ENCODE assay signal across 18 cellular contexts in the genomic region with DNA sequence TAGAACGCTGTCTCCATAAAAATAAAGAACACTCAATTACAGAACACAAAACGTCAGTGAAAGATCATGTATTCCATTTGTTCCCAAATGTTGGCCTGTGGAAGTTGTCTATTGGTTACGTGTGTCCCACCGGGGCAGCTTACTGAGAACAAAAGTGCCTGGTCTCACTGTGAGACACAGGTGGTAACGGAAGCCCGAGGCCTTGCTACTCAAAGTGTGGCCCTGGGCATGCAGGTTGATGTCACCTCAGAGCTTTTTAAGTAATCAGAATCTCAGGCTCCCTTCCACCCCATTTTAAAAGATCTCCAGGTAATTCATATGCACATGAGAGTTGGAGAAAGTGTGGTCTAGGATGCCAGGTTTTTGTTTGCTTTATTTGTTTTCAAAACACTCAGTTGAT.
"Had no signal": no experiment of that assay in that cellular context is flagged by ENCODE, and none has a peak within 500 bp of the region (broad histone marks: within the 10 kb centered on the region; RNA-seq: fewer than 3 reads in every experiment).

No MANE protein-coding gene starts in this region.

- H3K9me3 Mint-ChIP-seq: activated naive CD4-positive, alpha-beta T cell treated with anti-CD3 and anti-CD28 coated beads for 36 hours; activated naive CD8-positive, alpha-beta T cell treated with anti-CD3 and anti-CD28 coated beads, Interleukin-2, amount 50 U/mL, for 24 hours; activated T-helper 2 cell treated with anti-CD3 and anti-CD28 coated beads, Interferon-gamma antibody, Interleukin-2, Interleukin-4, amounts not matched to agents 10 μg/mL and 5 μg/mL and 100 μg/mL, durations not matched to agents 14 hours and 24 hours and 36 hours; naive thymus-derived CD4-positive, alpha-beta T cell; stimulated activated naive B cell treated with anti-CD40 and anti-IgM and Interleukin-4, amounts not matched to agents 10 μg/mL and 1 μg/mL and 100 μg/mL, for 72 hours had no signal

- H3K36me3 ChIP-seq: left lung, tibial artery had no signal

- H3K27ac ChIP-seq: foreskin keratinocyte, left lung, parathyroid adenoma, tibial artery, VCaP had no signal

- ATAC-seq: activated naive CD8-positive, alpha-beta T cell treated with anti-CD3 and anti-CD28 coated beads, Interleukin-2, amount 50 U/mL, for 24 hours; foreskin keratinocyte; left lung; mucosa of descending colon; naive thymus-derived CD4-positive, alpha-beta T cell; stimulated activated naive B cell treated with anti-CD40 and anti-IgM and Interleukin-4, amounts not matched to agents 10 μg/mL and 1 μg/mL and 100 μg/mL, for 72 hours had no signal

- H3K27me3 Mint-ChIP-seq: activated naive CD8-positive, alpha-beta T cell treated with anti-CD3 and anti-CD28 coated beads, Interleukin-2, amount 50 U/mL, for 24 hours; naive thymus-derived CD4-positive, alpha-beta T cell; stimulated activated naive B cell treated with anti-CD40 and anti-IgM and Interleukin-4, amounts not matched to agents 10 μg/mL and 1 μg/mL and 100 μg/mL, for 72 hours had no signal

- H3K4me1 ChIP-seq: foreskin keratinocyte, left lung, tibial artery had no signal

- H3K4me1 Mint-ChIP-seq: activated naive CD8-positive, alpha-beta T cell treated with anti-CD3 and anti-CD28 coated beads, Interleukin-2, amount 50 U/mL, for 24 hours; naive thymus-derived CD4-positive, alpha-beta T cell; stimulated activated naive B cell treated with anti-CD40 and anti-IgM and Interleukin-4, amounts not matched to agents 10 μg/mL and 1 μg/mL and 100 μg/mL, for 72 hours had no signal

- H3K4me3 Mint-ChIP-seq: activated naive CD4-positive, alpha-beta T cell treated with anti-CD3 and anti-CD28 coated beads for 36 hours; activated naive CD8-positive, alpha-beta T cell treated with anti-CD3 and anti-CD28 coated beads, Interleukin-2, amount 50 U/mL, for 24 hours; naive thymus-derived CD4-positive, alpha-beta T cell; stimulated activated naive B cell treated with anti-CD40 and anti-IgM and Interleukin-4, amounts not matched to agents 10 μg/mL and 1 μg/mL and 100 μg/mL, for 72 hours had no signal

- H3K27ac Mint-ChIP-seq: activated naive CD4-positive, alpha-beta T cell treated with anti-CD3 and anti-CD28 coated beads for 36 hours; activated naive CD8-positive, alpha-beta T cell treated with anti-CD3 and anti-CD28 coated beads, Interleukin-2, amount 50 U/mL, for 24 hours; activated T-helper 2 cell treated with anti-CD3 and anti-CD28 coated beads, Interferon-gamma antibody, Interleukin-2, Interleukin-4, amounts not matched to agents 10 μg/mL and 5 μg/mL and 100 μg/mL, durations not matched to agents 14 hours and 24 hours and 36 hours; naive thymus-derived CD4-positive, alpha-beta T cell; stimulated activated naive B cell treated with anti-CD40 and anti-IgM and Interleukin-4, amounts not matched to agents 10 μg/mL and 1 μg/mL and 100 μg/mL, for 72 hours had no signal

- H3K9me3 ChIP-seq: left lung, mucosa of descending colon, tibial artery had no signal

- DNase-seq: activated CD4-positive, alpha-beta T cell treated with anti-CD3 and anti-CD28 coated beads, Interleukin-2, amount 50 U/mL, for 48 hours; activated naive CD4-positive, alpha-beta T cell treated with anti-CD3 and anti-CD28 coated beads for 36 hours; activated naive CD8-positive, alpha-beta T cell treated with anti-CD3 and anti-CD28 coated beads, Interleukin-2, amount 50 U/mL, for 24 hours; aorta; effector CD8-positive, alpha-beta T cell; foreskin keratinocyte; kidney; left lung; mammary epithelial cell; mucosa of descending colon; naive thymus-derived CD4-positive, alpha-beta T cell; retina; stimulated activated CD4-positive, alpha-beta T cell treated with anti-CD3 and anti-CD28 coated beads, Interleukin-2, amount 100 ng/mL, for 48 hours; stimulated activated naive B cell treated with anti-CD40 and anti-IgM and Interleukin-4, amounts not matched to agents 10 μg/mL and 1 μg/mL and 100 μg/mL, for 72 hours; tibial artery had no signal

- H3K27me3 ChIP-seq: foreskin keratinocyte, left lung, tibial artery had no signal

- H3K36me3 Mint-ChIP-seq: naive thymus-derived CD4-positive, alpha-beta T cell; stimulated activated naive B cell treated with anti-CD40 and anti-IgM and Interleukin-4, amounts not matched to agents 10 μg/mL and 1 μg/mL and 100 μg/mL, for 72 hours had no signal

- H3K4me3 ChIP-seq: left lung, mucosa of descending colon, tibial artery had no signal
